21 cellular contexts compared by ENCODE assay signal in genomic region chr14:80981673-80982072, GRCh38. TPM values are rescaled to one million over a fixed set of nuclear protein-coding genes. Genes with fewer than 3 reads are reported as not detected.
A peak's percentile ranks its signal among the peaks of the same experiment; 100 is the strongest.
DNase-seq lines count a peak whose midpoint lies in the region; ATAC-seq and TF ChIP-seq lines count a peak whose summit lies in the region.
"Had no signal": no experiment of that assay in that cellular context is flagged by ENCODE, and none has a peak within 500 bp of the region (broad histone marks: within the 10 kb centered on the region; RNA-seq: fewer than 3 reads in every experiment).

No MANE protein-coding gene starts in this region.

- H3K79me2 ChIP-seq in DND-41 (ENCODE audit: insufficient read depth, low read length), result peaks cover 78% of the 10 kb centered on the region

- H3K27me3 ChIP-seq in DND-41 (ENCODE audit: insufficient read depth, low read length, poor library complexity) (no peaks in the 10 kb centered on the region), thymus (ENCODE audit: control insufficient read depth, insufficient read depth) (no peaks in the 10 kb centered on the region), WERI-Rb-1 (ENCODE audit: insufficient read depth, low read depth, severe bottlenecking) (no peaks in the 10 kb centered on the region)
- H3K27me3 ChIP-seq: BE2C had no signal

- H3K9me3 ChIP-seq in DND-41 (ENCODE audit: insufficient read depth, low read length, severe bottlenecking), result no peaks in the 10 kb centered on the region
- H3K9me3 ChIP-seq in thymus (ENCODE audit: control insufficient read depth), result no peaks in the 10 kb centered on the region
- H3K9me3 ChIP-seq in WERI-Rb-1 (ENCODE audit: severe bottlenecking), result no peaks in the 10 kb centered on the region
- H3K9me3 ChIP-seq: A549, BE2C had no signal

- DNase-seq in DND-41 (no peak), sciatic nerve (ENCODE audit: low spot score) (no peak), WERI-Rb-1 (no peak)
- DNase-seq in stimulated activated naive CD4-positive, alpha-beta T cell (lab: John Stamatoyannopoulos, UW), result no peak
- DNase-seq in activated CD4-positive, alpha-beta T cell treated with anti-CD3 and anti-CD28 coated beads for 48 hours, result no peak
- DNase-seq: 8988T; ACHN; AML-193; BE2C; C1 segment of cervical spinal cord; Calu3; CD4-positive, alpha-beta memory T cell; COR-L47; DMS53; DMS79 treated with DMSO at 0.1 percent for 48 hours; H9 had no signal

- H3K9ac ChIP-seq in DND-41 (ENCODE audit: low read depth, low read length), result peak overlapping the region; percentile 59; the same call in 1 of the 2 replicates

- intact Hi-C loops in sciatic nerve (cut with DNase I), result no loop called here

- H3K27ac ChIP-seq in DND-41 (ENCODE audit: low read length), result peak overlapping the region; percentile 97
- H3K27ac ChIP-seq in thymus (ENCODE audit: low read depth), result peak overlapping the region; percentile 72
- no peak overlapping the region for H3K27ac ChIP-seq in WERI-Rb-1
- H3K27ac ChIP-seq: A549 had no signal

- no peak for ATAC-seq in DND-41 (ENCODE audit: insufficient read depth, low read depth)
- ATAC-seq in sciatic nerve, result peak; percentile 82
- ATAC-seq: A549, GM23338, HCT116 had no signal

- no peak overlapping the region for H3K4me2 ChIP-seq in DND-41 (ENCODE audit: insufficient read depth, low read length)
- H3K4me2 ChIP-seq: A549, GM23338 had no signal

- H4K20me1 ChIP-seq in DND-41 (ENCODE audit: insufficient read depth, low read length), result no peaks in the 10 kb centered on the region

- H3K36me3 ChIP-seq in DND-41 (ENCODE audit: insufficient read depth, low read length) (peaks cover 20% of the 10 kb centered on the region), thymus (ENCODE audit: control insufficient read depth, insufficient read depth) (no peaks in the 10 kb centered on the region), WERI-Rb-1 (no peaks in the 10 kb centered on the region)
- H3K36me3 ChIP-seq: BE2C had no signal

- H3K4me1 ChIP-seq in DND-41 (ENCODE audit: insufficient read depth, low read length) (peaks cover 100% of the 10 kb centered on the region), thymus (ENCODE audit: control insufficient read depth, insufficient read depth, low read length) (peaks cover 55% of the 10 kb centered on the region)
- H3K4me1 ChIP-seq: A549 had no signal

- no peak overlapping the region for H3K4me3 ChIP-seq in DND-41 (ENCODE audit: low read depth in 1 of 2, low read length in 2 of 2)
- no peak overlapping the region for H3K4me3 ChIP-seq in thymus (ENCODE audit: low read length)
- no peak overlapping the region for H3K4me3 ChIP-seq in WERI-Rb-1 (ENCODE audit: low read depth, low read length)
- H3K4me3 ChIP-seq: A549, GM23338 had no signal

- 93% methylated on average over 7 of the region's 7 CpGs for WGBS in thymus

- H2AFZ ChIP-seq in DND-41 (ENCODE audit: low read depth, low read length), result no peak overlapping the region
- H2AFZ ChIP-seq: GM23338 had no signal

- TF ChIP-seq CTCF in DND-41 (IDR thresholded peaks at IDR 0.05; ENCODE audit: borderline replicate concordance, extremely low read depth, low read length, poor library complexity, severe bottlenecking) (no peak), WERI-Rb-1 (IDR thresholded peaks at IDR 0.05; ENCODE audit: low read depth, low read length) (no peak)

RNA-seq across cellular contexts. Expression of gene TSHR, which starts 26.3 kb away (rescaled TPM):
- total RNA-seq in sciatic nerve, result 3.7 TPM
- polyA plus RNA-seq in thymus, result 10.3 TPM
- total RNA-seq: Calu3, H4, H9 had no signal
- polyA plus RNA-seq: A549 had no signal

RNA-seq across cellular contexts. Expression of gene CEP128, which starts 40.1 kb away (rescaled TPM):
- total RNA-seq in sciatic nerve, result 14.5 TPM
- 7.6 TPM for polyA plus RNA-seq in thymus
